In genomic region chr1:165397945-165398344, GRCh38 we compare ENCODE assay signal across 12 cellular contexts. TPM values are rescaled to one million over a fixed set of nuclear protein-coding genes. Genes with fewer than 3 reads are reported as not detected.
DNase-seq lines count a peak whose midpoint lies in the region; ATAC-seq and TF ChIP-seq lines count a peak whose summit lies in the region.
"Had no signal": no experiment of that assay in that cellular context is flagged by ENCODE, and none has a peak within 500 bp of the region (broad histone marks: within the 10 kb centered on the region; RNA-seq: fewer than 3 reads in every experiment).

No MANE protein-coding gene starts in this region.

- H3K4me2 ChIP-seq in smooth muscle cell (peak overlapping the region; percentile 43), OCI-LY7 (ENCODE audit: low read length) (no peak overlapping the region)

- no peaks in the 10 kb centered on the region for H3K9me2 ChIP-seq in OCI-LY7 (ENCODE audit: insufficient read depth, low read length)

- H3K4me3 ChIP-seq in RWPE2 (ENCODE audit: severe bottlenecking) (no peak overlapping the region), smooth muscle cell (no peak overlapping the region), OCI-LY7 (ENCODE audit: low read depth, low read length, poor library complexity, severe bottlenecking) (no peak overlapping the region), SJCRH30 (no peak overlapping the region)

- H3K36me3 ChIP-seq in RWPE2 (ENCODE audit: low read depth) (no peaks in the 10 kb centered on the region), smooth muscle cell (ENCODE audit: low read depth) (no peaks in the 10 kb centered on the region), OCI-LY7 (ENCODE audit: insufficient read depth, low read length) (no peaks in the 10 kb centered on the region), SJCRH30 (no peaks in the 10 kb centered on the region)

- H4K20me1 ChIP-seq in smooth muscle cell (ENCODE audit: low read depth), result no peaks in the 10 kb centered on the region
- H4K20me1 ChIP-seq in OCI-LY7 (ENCODE audit: insufficient read depth, low read length), result no peaks in the 10 kb centered on the region

- H2AFZ ChIP-seq in smooth muscle cell (ENCODE audit: low read depth) (no peak overlapping the region), OCI-LY7 (ENCODE audit: low read length) (no peak overlapping the region)

- H3K36me3 Mint-ChIP-seq in activated CD4-positive, alpha-beta T cell treated with anti-CD3 and anti-CD28 coated beads, Interleukin-2, amount 10 ng/mL, durations not matched to agents 24 days and 14 days (ENCODE audit: low read depth), result peaks cover 1% of the 10 kb centered on the region
- H3K36me3 Mint-ChIP-seq: mesothelial cell of epicardium had no signal

- intact Hi-C loops in activated CD4-positive, alpha-beta T cell treated with anti-CD3 and anti-CD28 coated beads, Interleukin-2, amount 10 ng/mL, durations not matched to agents 24 days and 14 days (cut with micrococcal nuclease), result loop anchor here (10.0 kb wide), 1 partner anchor 87 kb away; no protein-coding TSS in a partner anchor
- intact Hi-C loops in OCI-LY7 (cut with micrococcal nuclease; ENCODE audit: unreplicated experiment), result no loop called here

- H3K27me3 Mint-ChIP-seq in activated CD4-positive, alpha-beta T cell treated with anti-CD3 and anti-CD28 coated beads, Interleukin-2, amount 10 ng/mL, durations not matched to agents 24 days and 14 days, result peaks cover 66% of the 10 kb centered on the region

- H3K9me3 ChIP-seq in RWPE2 (ENCODE audit: severe bottlenecking) (no peaks in the 10 kb centered on the region), smooth muscle cell (replicated peaks; ENCODE audit: low read depth) (no peaks in the 10 kb centered on the region), OCI-LY7 (ENCODE audit: low read length) (no peaks in the 10 kb centered on the region), SJCRH30 (replicated peaks) (no peaks in the 10 kb centered on the region)

- DNase-seq in activated CD4-positive, alpha-beta T cell treated with anti-CD3 and anti-CD28 coated beads, Interleukin-2, amount 10 ng/mL, durations not matched to agents 24 days and 14 days, result peak; percentile 73
- no peak for DNase-seq in activated CD4-positive, alpha-beta T cell treated with anti-CD3 and anti-CD28 coated beads, Interleukin-2, amount 50 U/mL, for 48 hours
- no peak for DNase-seq in RWPE2 (ENCODE audit: low spot score)
- peak; percentile 24 for DNase-seq in fibroblast of the conjunctiva (ENCODE audit: low read depth)
- no peak for DNase-seq in smooth muscle cell (lab: John Stamatoyannopoulos, UW; ENCODE audit: unreplicated experiment)
- DNase-seq in OCI-LY7 (ENCODE audit: low spot score), result no peak
- no peak for DNase-seq in NCI-H345 treated with DMSO at 0.1 percent for 48 hours (lab: John Stamatoyannopoulos, UW; ENCODE audit: unreplicated experiment)
- no peak for DNase-seq in SJCRH30
- DNase-seq: NCI-H1417 treated with DMSO at 0.1 percent for 48 hours had no signal

- TF ChIP-seq CTCF in RWPE2 (IDR thresholded peaks at IDR 0.05; ENCODE audit: poor library complexity, severe bottlenecking), result no peak
- no peak for TF ChIP-seq CTCF in smooth muscle cell (IDR thresholded peaks at IDR 0.05; ENCODE audit: borderline replicate concordance, insufficient read depth, poor library complexity, severe bottlenecking)
- TF ChIP-seq CTCF in OCI-LY7 (conservative IDR thresholded peaks at IDR 0.05; ENCODE audit: low read length), result no peak

- BruUV-seq in OCI-LY7 (replicated peaks; lab: Mats Ljungman, UMichigan), result no TSS peak

- H3K27ac ChIP-seq in RWPE2 (ENCODE audit: poor library complexity, severe bottlenecking), result no peak overlapping the region
- H3K27ac ChIP-seq in smooth muscle cell (ENCODE audit: low read depth), result peak overlapping the region; percentile 49
- H3K27ac ChIP-seq in OCI-LY7 (ENCODE audit: low read depth, low read length, poor library complexity, severe bottlenecking), result no peak overlapping the region
- no peak overlapping the region for H3K27ac ChIP-seq in SJCRH30

- no peak overlapping the region for H3K4me3 Mint-ChIP-seq in activated CD4-positive, alpha-beta T cell treated with anti-CD3 and anti-CD28 coated beads, Interleukin-2, amount 10 ng/mL, durations not matched to agents 24 days and 14 days
- H3K4me3 Mint-ChIP-seq: central memory CD8-positive, alpha-beta T cell; mesothelial cell of epicardium had no signal

- H3K79me2 ChIP-seq in smooth muscle cell (ENCODE audit: low read depth) (no peaks in the 10 kb centered on the region), OCI-LY7 (ENCODE audit: insufficient read depth, low read depth, low read length) (no peaks in the 10 kb centered on the region)

- H3K9me3 Mint-ChIP-seq in activated CD4-positive, alpha-beta T cell treated with anti-CD3 and anti-CD28 coated beads, Interleukin-2, amount 10 ng/mL, durations not matched to agents 24 days and 14 days, result no peaks in the 10 kb centered on the region
- H3K9me3 Mint-ChIP-seq: central memory CD8-positive, alpha-beta T cell; mesothelial cell of epicardium had no signal

- POLR2A ChIA-PET in OCI-LY7 (lab: Charles Lee), result interaction anchor here (0.7 kb wide), 1 partner anchor 200 kb away, joined by 3 read pairs; no protein-coding TSS in a partner anchor

- H3K27ac Mint-ChIP-seq in activated CD4-positive, alpha-beta T cell treated with anti-CD3 and anti-CD28 coated beads, Interleukin-2, amount 10 ng/mL, durations not matched to agents 24 days and 14 days, result no peak overlapping the region
- H3K27ac Mint-ChIP-seq: mesothelial cell of epicardium had no signal

- H3K4me1 Mint-ChIP-seq in activated CD4-positive, alpha-beta T cell treated with anti-CD3 and anti-CD28 coated beads, Interleukin-2, amount 10 ng/mL, durations not matched to agents 24 days and 14 days, result peaks cover 9% of the 10 kb centered on the region

- peak; percentile 75; the same call in 2 of the 3 replicates for ATAC-seq in RWPE2 (ENCODE audit: low read depth)

- 7% methylated on average over 4 of the region's 4 CpGs for WGBS in smooth muscle cell (ENCODE audit: low lambda C conversion rate)

- CTCF ChIA-PET in OCI-LY7 (lab: Charles Lee; ENCODE audit: unreplicated experiment), result no interaction called here

- H3K9ac ChIP-seq in smooth muscle cell (ENCODE audit: low read depth), result no peak overlapping the region

- H3K4me1 ChIP-seq in RWPE2 (ENCODE audit: insufficient read depth, poor library complexity, severe bottlenecking) (no peaks in the 10 kb centered on the region), smooth muscle cell (ENCODE audit: low read depth) (peaks cover 4% of the 10 kb centered on the region), OCI-LY7 (ENCODE audit: insufficient read depth, low read length, poor library complexity, severe bottlenecking) (peaks cover 5% of the 10 kb centered on the region), SJCRH30 (peaks cover 25% of the 10 kb centered on the region)

- H3F3A ChIP-seq in smooth muscle cell (ENCODE audit: low read depth), result no peaks in the 10 kb centered on the region

- peaks cover 2% of the 10 kb centered on the region for H3K27me3 ChIP-seq in RWPE2 (ENCODE audit: insufficient read depth, poor library complexity, severe bottlenecking)
- H3K27me3 ChIP-seq in smooth muscle cell (ENCODE audit: low read depth), result peaks cover 2% of the 10 kb centered on the region
- H3K27me3 ChIP-seq in SJCRH30, result no peaks in the 10 kb centered on the region

RNA-seq across cellular contexts. Expression of gene LMX1A, which starts 41.4 kb away (rescaled TPM):
- total RNA-seq in activated CD4-positive, alpha-beta T cell treated with anti-CD3 and anti-CD28 coated beads, Interleukin-2, amount 10 ng/mL, durations not matched to agents 24 days and 14 days, result not detected in 2 replicates
- not detected in 2 replicates for total RNA-seq in smooth muscle cell
- polyA plus RNA-seq in smooth muscle cell, result not detected in 2 replicates
- not detected in 2 replicates for total RNA-seq in OCI-LY7 (2014; rRNA removed; shearing (Covaris generic))
- total RNA-seq in OCI-LY7 (2022), result not detected in 2 replicates
- not detected in 2 replicates for total RNA-seq in SJCRH30 (2014; rRNA removed; shearing (Covaris generic))
- polyA plus RNA-seq: AG04450 had no signal

RNA-seq across cellular contexts. Expression of gene RXRG, which starts 47.0 kb away (rescaled TPM):
- not detected in 2 replicates for total RNA-seq in activated CD4-positive, alpha-beta T cell treated with anti-CD3 and anti-CD28 coated beads, Interleukin-2, amount 10 ng/mL, durations not matched to agents 24 days and 14 days
- total RNA-seq in smooth muscle cell, result not detected in 2 replicates
- polyA plus RNA-seq in smooth muscle cell, result 0.13 TPM in 1 of 2 replicates, not detected in the other
- not detected in 2 replicates for total RNA-seq in OCI-LY7 (2014; rRNA removed; shearing (Covaris generic))
- not detected in 2 replicates for total RNA-seq in OCI-LY7 (2022)
- 10.9 and 13.4 TPM in 2 replicates for total RNA-seq in SJCRH30 (2014; rRNA removed; shearing (Covaris generic))
- polyA plus RNA-seq: AG04450 had no signal

Comparison
In these comparisons a context has a peak if more than half of its experiments do, and no peak if none do; other contexts are left out.
1. DNase-seq: peak in activated CD4-positive, alpha-beta T cell treated with anti-CD3 and anti-CD28 coated beads, Interleukin-2, amount 10 ng/mL, durations not matched to agents 24 days and 14 days (single experiment) and fibroblast of the conjunctiva (single experiment); none in activated CD4-positive, alpha-beta T cell treated with anti-CD3 and anti-CD28 coated beads, Interleukin-2, amount 50 U/mL, for 48 hours (0 of 2), RWPE2 (single experiment), smooth muscle cell (single experiment), OCI-LY7 (single experiment), NCI-H345 treated with DMSO at 0.1 percent for 48 hours (single experiment) and SJCRH30 (0 of 2).
2. RNA of gene RXRG, which starts 47.0 kb away (total RNA-seq): 10.9 to 13.4 TPM in SJCRH30; not detected in activated CD4-positive, alpha-beta T cell treated with anti-CD3 and anti-CD28 coated beads, Interleukin-2, amount 10 ng/mL, durations not matched to agents 24 days and 14 days, not detected in smooth muscle cell and not detected in OCI-LY7; every median in the first group is over 10 times any median in the second.